Comparison of ENCODE assay signal across 8 cellular contexts in the genomic region with DNA sequence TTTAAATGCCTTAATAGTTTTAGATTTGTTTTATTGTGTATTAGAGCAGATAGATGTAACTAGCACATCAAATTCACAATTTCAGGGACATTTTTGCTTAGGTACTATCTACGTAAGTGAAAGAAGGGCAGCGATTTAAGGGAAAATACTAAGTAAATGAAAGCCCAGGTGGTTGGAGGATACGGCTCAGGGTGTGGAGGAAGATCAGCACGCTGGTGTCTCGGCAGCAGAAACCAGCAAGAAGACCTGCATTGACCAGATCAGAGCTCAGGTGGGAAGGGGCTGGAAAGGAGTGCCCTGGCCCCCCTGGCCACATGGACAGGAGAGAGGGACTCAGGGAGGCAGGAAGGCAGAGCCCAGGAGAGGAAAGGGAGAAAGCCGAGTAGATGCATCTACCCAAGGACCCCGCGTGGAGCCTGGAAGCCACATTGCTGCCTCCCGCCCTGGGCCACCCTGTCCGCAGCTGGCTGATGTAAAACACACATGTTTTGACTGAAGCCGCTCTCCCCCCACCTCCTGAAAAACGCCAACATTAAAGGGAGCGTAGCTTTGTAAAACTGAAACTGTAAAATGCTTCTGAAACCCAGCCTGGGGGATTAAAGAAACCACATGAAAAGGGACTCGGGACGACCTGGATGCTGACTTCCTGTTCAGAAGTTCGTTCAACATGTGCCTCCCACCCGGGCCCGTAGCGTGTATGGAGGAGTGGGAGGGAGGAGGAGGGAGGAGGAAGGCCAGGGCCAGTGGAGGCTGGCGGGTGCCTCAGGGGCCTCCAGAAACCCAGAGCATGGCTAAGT.
DNase-seq lines count a peak whose midpoint lies in the region; ATAC-seq, FAIRE-seq and TF ChIP-seq lines count a peak whose summit lies in the region.

No MANE protein-coding gene starts in this region.

- in situ Hi-C loops in GM13976 (cut with MboI; ENCODE audit: low sequenced_read_pairs, unreplicated experiment): loop anchor here (25.0 kb wide), 1 partner anchor 428 kb away; no protein-coding TSS in a partner anchor

- 29 to 37% (median 29%) methylated on average over 20 of the region's 20 CpGs for WGBS in small intestine, 3 donors
- WGBS in gastroesophageal sphincter (ENCODE audit: low coverage in 1 of 2), 2 donors: 46 to 47% methylated on average over 12 to 18 of the region's 20 CpGs

- no peak for TF ChIP-seq EP300 in gastroesophageal sphincter (IDR thresholded peaks at IDR 0.05)

- DNase-seq in GM13976 (ENCODE audit: low spot score) (peak; percentile 85), activated T-cell treated with anti-CD3 and anti-CD28 coated beads for 4 hours (peak; percentile 39), small intestine (no peak), kidney (no peak)
- peak; percentile 49 to 53 for DNase-seq in stimulated activated CD4-positive, alpha-beta T cell treated with anti-CD3 and anti-CD28 coated beads, Interleukin-15, amount 100 ng/mL, for 48 hours (ENCODE audit: low read depth in 2 of 2)

- no peak overlapping the region for H3K9ac ChIP-seq in kidney (ENCODE audit: low read length in 2 of 2)

- H3K36me3 ChIP-seq in small intestine (ENCODE audit: control insufficient read depth in 2 of 2, insufficient read depth in 2 of 2, low read length in 2 of 2) (no peaks in the 10 kb centered on the region), kidney (ENCODE audit: control insufficient read depth in 1 of 2, insufficient read depth in 2 of 2, low read length in 2 of 2) (no peaks in the 10 kb centered on the region), gastroesophageal sphincter (no peaks in the 10 kb centered on the region)

- ATAC-seq in HG02970 (IDR thresholded peaks at IDR 0.05; ENCODE audit: low FRiP score, unreplicated experiment) (peak; percentile 58), GM18873 (IDR thresholded peaks at IDR 0.05; ENCODE audit: low FRiP score, unreplicated experiment) (no peak), gastroesophageal sphincter (no peak)

- intact Hi-C loops in kidney (cut with DNase I): no loop called here

- TF ChIP-seq CTCF in GM13976 (IDR thresholded peaks at IDR 0.05; ENCODE audit: borderline replicate concordance, control extremely low read depth, extremely low read depth, insufficient read depth, missing control alignments) (no peak), kidney (IDR thresholded peaks at IDR 0.05; ENCODE audit: borderline replicate concordance, extremely low read depth, insufficient read depth) (no peak), gastroesophageal sphincter (IDR thresholded peaks at IDR 0.05) (no peak)

- H3K4me1 ChIP-seq in small intestine (ENCODE audit: control insufficient read depth in 2 of 2, insufficient read depth in 1 of 2, low read depth in 1 of 2, low read length in 1 of 2) (peaks cover 0 to 5% of the 10 kb centered on the region in 2 donors), kidney (ENCODE audit: control insufficient read depth in 1 of 2, insufficient read depth in 1 of 2, low read depth in 1 of 2, low read length in 2 of 2) (peaks cover 0 to 11% of the 10 kb centered on the region in 2 donors), gastroesophageal sphincter (peaks cover 0 to 21% (median 0%) of the 10 kb centered on the region in 3 donors)

- H3K27ac ChIP-seq in small intestine (ENCODE audit: low read depth in 1 of 2, low read length in 1 of 2) (no peak overlapping the region), kidney (ENCODE audit: low read depth in 2 of 2, low read length in 2 of 2) (no peak overlapping the region), gastroesophageal sphincter (no peak overlapping the region)

- H3K4me3 ChIP-seq in small intestine (ENCODE audit: low read depth in 1 of 2, low read length in 2 of 2): no peak overlapping the region
- no peak overlapping the region for H3K4me3 ChIP-seq in kidney (ENCODE audit: low read length in 2 of 2)
- H3K4me3 ChIP-seq in gastroesophageal sphincter: no peak overlapping the region

- no peak for TF ChIP-seq POLR2A in gastroesophageal sphincter (IDR thresholded peaks at IDR 0.05)

- H3K27me3 ChIP-seq in small intestine (ENCODE audit: control insufficient read depth in 2 of 2, insufficient read depth in 2 of 2, low read length in 2 of 2) (peaks cover 0 to 2% of the 10 kb centered on the region in 2 donors), gastroesophageal sphincter (peaks cover 15% of the 10 kb centered on the region)

- H3K9me3 ChIP-seq in small intestine (ENCODE audit: control insufficient read depth, low read depth) (no peaks in the 10 kb centered on the region), kidney (ENCODE audit: control insufficient read depth in 1 of 2, low read length in 2 of 2) (no peaks in the 10 kb centered on the region), gastroesophageal sphincter (no peaks in the 10 kb centered on the region)

- FAIRE-seq in small intestine (lab: Jason Lieb, UNC) (no peak), kidney (lab: Jason Lieb, UNC) (no peak)

Comparison
In these comparisons a context has a peak if more than half of its experiments do, and no peak if none do; other contexts are left out.
1. DNase-seq: peak in GM13976 (single experiment), activated T-cell treated with anti-CD3 and anti-CD28 coated beads for 4 hours (single experiment) and stimulated activated CD4-positive, alpha-beta T cell treated with anti-CD3 and anti-CD28 coated beads, Interleukin-15, amount 100 ng/mL, for 48 hours (2 of 2); none in small intestine (single experiment) and kidney (single experiment).